ENCODE assay signal across 10 cellular contexts in the genomic region with DNA sequence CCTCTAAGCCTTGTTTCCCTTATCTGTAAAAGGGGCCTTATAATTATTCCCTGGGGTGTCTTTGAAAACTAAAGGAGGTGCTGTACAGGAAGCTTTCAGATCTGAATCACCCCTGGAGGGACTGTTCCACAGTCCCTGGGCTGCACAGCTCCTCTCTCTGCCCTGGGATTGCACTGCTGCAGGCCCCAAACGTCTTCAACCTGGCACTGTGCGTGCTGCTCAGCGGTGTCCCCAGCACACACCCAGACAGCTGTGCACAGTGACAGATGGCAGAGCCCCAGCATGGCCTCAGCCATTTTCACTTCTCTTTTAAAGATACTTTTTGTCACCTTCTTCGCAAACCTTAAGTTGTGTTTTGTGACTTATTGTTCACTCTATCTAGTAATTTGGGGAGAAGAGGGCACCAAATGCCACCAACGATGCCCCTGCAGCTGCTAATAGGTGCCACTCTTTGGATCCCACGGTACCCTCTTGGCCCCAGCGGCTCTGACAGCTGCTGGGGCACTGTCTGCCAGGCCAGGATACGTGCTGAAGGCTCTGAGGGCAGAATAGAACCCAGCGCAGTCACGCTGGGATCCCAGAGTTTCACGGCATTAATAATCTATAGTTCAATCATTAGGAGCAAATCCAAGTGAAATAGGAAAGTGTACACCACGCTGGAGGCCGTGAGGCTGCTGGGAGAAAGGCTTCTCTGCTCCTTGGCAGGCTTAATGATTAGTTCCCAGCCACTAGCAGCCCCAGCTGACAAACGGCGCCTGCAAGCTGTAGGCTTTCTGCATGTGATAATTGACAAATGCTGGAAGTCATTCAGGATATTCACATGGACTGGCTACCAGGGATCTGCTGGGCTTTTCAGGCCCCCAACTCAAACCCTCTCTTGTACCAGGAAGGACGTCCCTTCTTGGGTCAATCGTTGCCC. TPM values are rescaled to one million over a fixed set of nuclear protein-coding genes. Genes with fewer than 3 reads are reported as not detected.
DNase-seq lines count a peak whose midpoint lies in the region; ATAC-seq, FAIRE-seq and TF ChIP-seq lines count a peak whose summit lies in the region.
"Had no signal": no experiment of that assay in that cellular context is flagged by ENCODE, and none has a peak within 500 bp of the region (broad histone marks: within the 10 kb centered on the region; RNA-seq: fewer than 3 reads in every experiment).

No MANE protein-coding gene starts in this region.

- no peaks in the 10 kb centered on the region for H3K4me1 ChIP-seq in MM.1S (ENCODE audit: low read length)

- H3K36me3 ChIP-seq in MM.1S (replicated peaks; ENCODE audit: insufficient read depth, low read length), result no peaks in the 10 kb centered on the region
- H3K36me3 ChIP-seq: spleen had no signal

- no peak overlapping the region for H3K27ac ChIP-seq in MM.1S (ENCODE audit: low read length)

- H3K9me3 ChIP-seq in MM.1S (replicated peaks; ENCODE audit: insufficient read depth, low read length), result no peaks in the 10 kb centered on the region

- no peak for TF ChIP-seq CTCF in MM.1S (IDR thresholded peaks at IDR 0.05; ENCODE audit: low read length)

- H3K4me2 ChIP-seq in MM.1S (ENCODE audit: low read depth, low read length), result no peak overlapping the region

- peak; percentile 56 for ATAC-seq in GM18873 (IDR thresholded peaks at IDR 0.05; ENCODE audit: low FRiP score, unreplicated experiment)
- peak; percentile 95 for ATAC-seq in HG02763 (IDR thresholded peaks at IDR 0.05; ENCODE audit: unreplicated experiment)

- peak; percentile 79 for DNase-seq in NCI-H1694 treated with DMSO at 0.1 percent for 48 hours (lab: John Stamatoyannopoulos, UW)
- peak; percentile 15 for DNase-seq in myocyte (ENCODE audit: low read depth)
- DNase-seq in RCC 7860 (ENCODE audit: low spot score), result no peak
- DNase-seq in DMS53 treated with DMSO at 0.1 percent for 48 hours (lab: John Stamatoyannopoulos, UW; ENCODE audit: unreplicated experiment), result no peak
- no peak for DNase-seq in stimulated activated CD4-positive, alpha-beta T cell treated with anti-CD3 and anti-CD28 coated beads, Interleukin-2, amount 100 ng/mL, for 48 hours
- DNase-seq in MM.1S, result no peak
- DNase-seq: activated naive CD8-positive, alpha-beta T cell treated with anti-CD3 and anti-CD28 coated beads, Interleukin-2, amount 10 ng/mL, durations not matched to agents 7 days and 5 days; spleen had no signal

- no peaks in the 10 kb centered on the region for H3K79me2 ChIP-seq in MM.1S (ENCODE audit: low read length)

- no peak overlapping the region for H3K4me3 ChIP-seq in MM.1S (ENCODE audit: low read length)
- H3K4me3 ChIP-seq: spleen had no signal

- no peak overlapping the region for H2AFZ ChIP-seq in MM.1S (ENCODE audit: low read length)

- no peaks in the 10 kb centered on the region for H3K27me3 ChIP-seq in MM.1S (replicated peaks; ENCODE audit: insufficient read depth, low read length)
- H3K27me3 ChIP-seq: spleen had no signal

- H3F3A ChIP-seq in MM.1S (ENCODE audit: insufficient read depth, low read length), result no peaks in the 10 kb centered on the region

- no peaks in the 10 kb centered on the region for H3K9me2 ChIP-seq in MM.1S (replicated peaks; ENCODE audit: insufficient read depth, low read length)

- FAIRE-seq in RCC 7860 (lab: Jason Lieb, UNC), result no peak

- H3K9ac ChIP-seq in MM.1S (ENCODE audit: low read length), result no peak overlapping the region

- no peaks in the 10 kb centered on the region for H4K20me1 ChIP-seq in MM.1S (ENCODE audit: insufficient read depth, low read length)

RNA-seq across cellular contexts. Expression of a gene that starts 50.5 kb away (rescaled TPM):
- not detected in 2 replicates for total RNA-seq in myocyte
- not detected for polyA plus RNA-seq in myocyte (2012)
- total RNA-seq: activated naive CD8-positive, alpha-beta T cell treated with anti-CD3 and anti-CD28 coated beads, Interleukin-2, amount 10 ng/mL, durations not matched to agents 7 days and 5 days had no signal

Comparison
In these comparisons a context has a peak if more than half of its experiments do, and no peak if none do; other contexts are left out.
1. DNase-seq: peak in NCI-H1694 treated with DMSO at 0.1 percent for 48 hours (single experiment) and myocyte (single experiment); none in RCC 7860 (single experiment), DMS53 treated with DMSO at 0.1 percent for 48 hours (single experiment), stimulated activated CD4-positive, alpha-beta T cell treated with anti-CD3 and anti-CD28 coated beads, Interleukin-2, amount 100 ng/mL, for 48 hours (0 of 2) and MM.1S (single experiment).